16 cellular contexts compared by ENCODE assay signal in the genomic region with DNA sequence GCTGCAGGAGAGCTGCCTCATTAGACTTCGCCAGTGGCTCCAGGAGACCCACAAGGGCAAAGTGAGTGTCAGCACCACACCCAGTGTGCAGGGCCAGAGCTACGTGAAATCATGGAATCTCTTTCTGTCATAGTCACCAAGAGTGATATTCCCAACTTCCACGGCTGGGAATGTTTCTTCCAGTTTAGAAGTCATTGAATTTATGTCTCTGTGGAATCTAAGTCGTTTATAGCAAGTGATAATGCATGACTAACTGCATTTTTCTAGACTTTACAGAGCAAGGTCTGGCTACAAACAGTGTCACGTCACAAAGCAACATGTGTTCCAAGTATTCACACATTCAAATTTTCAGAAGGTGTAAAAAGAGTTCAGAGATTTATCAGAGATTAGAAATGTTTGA.
"Had no signal": no experiment of that assay in that cellular context is flagged by ENCODE, and none has a peak within 500 bp of the region (broad histone marks: within the 10 kb centered on the region; RNA-seq: fewer than 3 reads in every experiment).

No MANE protein-coding gene starts in this region.

- H2AFZ ChIP-seq: hepatocyte had no signal

- H3K79me2 ChIP-seq: hepatocyte had no signal

- H3K4me3 ChIP-seq: esophagus squamous epithelium, hepatocyte, left ventricle myocardium inferior, lower lobe of right lung, pancreas, thoracic aorta, transverse colon had no signal

- ATAC-seq: left cardiac atrium; lower lobe of right lung; pancreas; right cardiac atrium; stimulated activated memory B cell treated with anti-CD40 and anti-IgM and Interleukin-4, amounts not matched to agents 10 μg/mL and 1 μg/mL and 100 μg/mL, for 72 hours; stimulated activated naive CD8-positive, alpha-beta T cell treated with anti-CD3 and anti-CD28 coated beads, Interleukin-15, amount 100 ng/mL, for 72 hours had no signal

- H3K27ac ChIP-seq: esophagus squamous epithelium, hepatocyte, left ventricle myocardium inferior, lower lobe of right lung, pancreas, thoracic aorta, transverse colon had no signal

- H3K27me3 ChIP-seq: esophagus squamous epithelium, hepatocyte, pancreas, transverse colon had no signal

- H3K9me3 ChIP-seq: esophagus squamous epithelium, left ventricle myocardium inferior, lower lobe of right lung, pancreas, thoracic aorta, transverse colon had no signal

- DNase-seq: esophagus squamous epithelium; foreskin melanocyte; kidney; left cardiac atrium; left ventricle myocardium inferior; lower lobe of right lung; naive B cell; occipital lobe; pancreas; right cardiac atrium; stimulated activated CD4-positive, alpha-beta T cell treated with anti-CD3 and anti-CD28 coated beads, Interleukin-4, amount 100 ng/mL, for 24 hours; stimulated activated naive CD8-positive, alpha-beta T cell treated with anti-CD3 and anti-CD28 coated beads, Interleukin-15, amount 100 ng/mL, for 72 hours; transverse colon had no signal

- H3K4me1 ChIP-seq: lower lobe of right lung, pancreas, transverse colon had no signal

- H3K4me2 ChIP-seq: hepatocyte had no signal
